ENCODE assay signal across 8 cellular contexts in genomic region chr1:183956559-183957188, GRCh38.
DNase-seq lines count a peak whose midpoint lies in the region; ATAC-seq and TF ChIP-seq lines count a peak whose summit lies in the region.

No MANE protein-coding gene starts in this region.

- DNase-seq in GDM1 (lab: John Stamatoyannopoulos, UW) (peak; percentile 74), epithelial cell of prostate (ENCODE audit: low read depth, low spot score) (peak; percentile 68), sigmoid colon (no peak), glutamatergic neuron (no peak), NCI-H146 (lab: John Stamatoyannopoulos, UW) (no peak)
- DNase-seq in activated CD4-positive, alpha-beta T cell treated with anti-CD3 and anti-CD28 coated beads for 4 hours: peak; percentile 41 to 45

- no peaks in the 10 kb centered on the region for H3K4me1 Mint-ChIP-seq in glutamatergic neuron (ENCODE audit: low read depth, unreplicated experiment)

- H3K36me3 ChIP-seq in KMS-11 (ENCODE audit: insufficient read depth) (no peaks in the 10 kb centered on the region), sigmoid colon (no peaks in the 10 kb centered on the region)

- H3K27me3 ChIP-seq in KMS-11 (ENCODE audit: insufficient read depth, low read depth) (no peaks in the 10 kb centered on the region), sigmoid colon (no peaks in the 10 kb centered on the region)

- H3K79me2 ChIP-seq in KMS-11 (ENCODE audit: insufficient read depth, low read depth): no peaks in the 10 kb centered on the region

- no peak for TF ChIP-seq EP300 in sigmoid colon (IDR thresholded peaks at IDR 0.05)

- peak overlapping the region; percentile 64 for H3K4me3 ChIP-seq in KMS-11 (IDR thresholded peaks at IDR 0.05; ENCODE audit: insufficient read depth, low read depth, low read length)
- no peak overlapping the region for H3K4me3 ChIP-seq in sigmoid colon

- H2AFZ ChIP-seq in KMS-11 (ENCODE audit: low read depth): peak overlapping the region; percentile 45; the same call in 1 of the 2 replicates

- H3K4me1 ChIP-seq in KMS-11 (ENCODE audit: low read depth, poor library complexity, severe bottlenecking) (peaks cover 73% of the 10 kb centered on the region), sigmoid colon (peaks cover 0 to 35% (median 19%) of the 10 kb centered on the region in 4 donors)

- peak overlapping the region; percentile 40; the same call in 1 of the 2 replicates for H3K9ac ChIP-seq in KMS-11

- H3K4me2 ChIP-seq in KMS-11: peak overlapping the region; percentile 66

- TF ChIP-seq CTCF in KMS-11 (conservative IDR thresholded peaks at IDR 0.05; ENCODE audit: low read depth, low read length): peak; percentile 31; the same call in 1 of the 2 replicates
- no peak for TF ChIP-seq CTCF in sigmoid colon (IDR thresholded peaks at IDR 0.05)
- TF ChIP-seq CTCF in glutamatergic neuron (IDR thresholded peaks at IDR 0.05; ENCODE audit: partially characterized antibody, unreplicated experiment): no peak

- WGBS in sigmoid colon, 2 donors: 55 to 77% methylated on average over 2 of the region's 2 CpGs

- no peaks in the 10 kb centered on the region for H4K20me1 ChIP-seq in KMS-11 (ENCODE audit: insufficient read depth)

- H3K9me3 Mint-ChIP-seq in glutamatergic neuron (ENCODE audit: unreplicated experiment): no peaks in the 10 kb centered on the region

- intact Hi-C loops in sigmoid colon (cut with DNase I): no loop called here

- no peak for TF ChIP-seq POLR2A in sigmoid colon (IDR thresholded peaks at IDR 0.05)

- no peaks in the 10 kb centered on the region for H3K9me3 ChIP-seq in sigmoid colon

- H3K27ac Mint-ChIP-seq in glutamatergic neuron (ENCODE audit: unreplicated experiment): no peak overlapping the region

- ATAC-seq in GM21723 (IDR thresholded peaks at IDR 0.05; ENCODE audit: unreplicated experiment): peak; percentile 100

- no peaks in the 10 kb centered on the region for H3K27me3 Mint-ChIP-seq in glutamatergic neuron (ENCODE audit: unreplicated experiment)

- no peaks in the 10 kb centered on the region for H3K36me3 Mint-ChIP-seq in glutamatergic neuron (ENCODE audit: unreplicated experiment)

- H3K27ac ChIP-seq in KMS-11: peak overlapping the region; percentile 85
- peak overlapping the region; percentile 49 for H3K27ac ChIP-seq in epithelial cell of prostate
- peak overlapping the region in 3 of 4 donors; percentile 17 to 48 (median 33) for H3K27ac ChIP-seq in sigmoid colon

- H3K4me3 Mint-ChIP-seq in glutamatergic neuron (ENCODE audit: unreplicated experiment): no peak overlapping the region

Comparison
In these comparisons a context has a peak if more than half of its experiments do, and no peak if none do; other contexts are left out.
1. DNase-seq: peak in GDM1 (single experiment), activated CD4-positive, alpha-beta T cell treated with anti-CD3 and anti-CD28 coated beads for 4 hours (2 of 2) and epithelial cell of prostate (single experiment); none in sigmoid colon (single experiment), glutamatergic neuron (single experiment) and NCI-H146 (single experiment).
2. H3K27ac ChIP-seq: peak in every context shown above with its lines; median percentile 85 in KMS-11; 49 in epithelial cell of prostate; 33 in sigmoid colon.